In the genomic region with DNA sequence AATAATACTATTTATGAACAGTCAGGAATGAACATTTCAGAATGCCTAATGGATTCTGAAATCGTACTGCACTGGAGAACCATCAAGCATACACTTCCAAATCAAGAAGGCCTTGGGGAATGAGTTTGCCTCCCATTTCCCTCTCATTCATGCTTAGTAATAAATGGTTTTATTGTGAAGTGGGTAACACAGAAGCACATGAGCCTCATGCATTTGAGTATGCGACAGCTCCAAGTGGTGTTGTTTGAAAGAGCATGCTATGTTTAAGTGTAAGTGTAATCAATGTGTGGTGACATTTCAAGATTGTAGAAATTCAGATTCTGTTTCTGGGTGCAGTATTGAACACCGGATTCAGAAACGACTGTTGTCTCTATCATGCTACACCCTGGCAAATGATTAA, we compare ENCODE assay signal across 19 cellular contexts.
"Had no signal": no experiment of that assay in that cellular context is flagged by ENCODE, and none has a peak within 500 bp of the region (broad histone marks: within the 10 kb centered on the region; RNA-seq: fewer than 3 reads in every experiment).

No MANE protein-coding gene starts in this region.

- H3K27ac ChIP-seq: adrenal gland, ascending aorta, brain microvascular endothelial cell, pancreas, right lobe of liver, skin epidermis, stomach, uterus had no signal

- H3K9me3 ChIP-seq: adrenal gland, ascending aorta, pancreas, right lobe of liver, stomach, uterus had no signal

- DNase-seq: activated gamma-delta T cell treated with Interleukin-2 at 50 U/mL for 16 hours; activated T-cell treated with anti-CD3 and anti-CD28 coated beads, Interleukin-2, amount 50 U/mL, for 1 hour; adrenal gland; brain microvascular endothelial cell; central memory CD4-positive, alpha-beta T cell; dermis blood vessel endothelial cell; effector CD8-positive, alpha-beta T cell; hippocampal formation; left ventricle myocardium superior; mammary epithelial cell; pancreas; right lobe of liver; stimulated activated CD4-positive, alpha-beta T cell treated with anti-CD3 and anti-CD28 coated beads, Interleukin-2, amount 100 ng/mL, for 24 hours; stomach; T-helper 9 cell; trophoblast cell; uterus had no signal

- H3K4me1 ChIP-seq: adrenal gland, pancreas, right lobe of liver, stomach, uterus had no signal

- H3K36me3 ChIP-seq: adrenal gland, ascending aorta, brain microvascular endothelial cell, pancreas, right lobe of liver, stomach, uterus had no signal

- H3K4me3 ChIP-seq: adrenal gland, ascending aorta, pancreas, right lobe of liver, skin epidermis, stomach, uterus had no signal

- H3K27me3 ChIP-seq: adrenal gland, ascending aorta, brain microvascular endothelial cell, pancreas, right lobe of liver, stomach, uterus had no signal
